Comparison of ENCODE assay signal across 8 cellular contexts in genomic region chr7:2863461-2864066, GRCh38. TPM values are rescaled to one million over a fixed set of nuclear protein-coding genes. Genes with fewer than 3 reads are reported as not detected.
DNase-seq lines count a peak whose midpoint lies in the region; ATAC-seq and TF ChIP-seq lines count a peak whose summit lies in the region.

No MANE protein-coding gene starts in this region.

- H3K4me2 ChIP-seq in hepatocyte (peak overlapping the region; percentile 63), smooth muscle cell (peak overlapping the region; percentile 77)

- H3K79me2 ChIP-seq in hepatocyte, result no peaks in the 10 kb centered on the region
- no peaks in the 10 kb centered on the region for H3K79me2 ChIP-seq in smooth muscle cell (ENCODE audit: low read depth)

- peak overlapping the region; percentile 56 to 97 (median 94) for H3K27ac Mint-ChIP-seq in CD4-positive, alpha-beta memory T cell

- peak overlapping the region; percentile 64 to 88 (median 78) for H3K4me3 Mint-ChIP-seq in CD4-positive, alpha-beta memory T cell

- peak overlapping the region; percentile 86 for H3K9ac ChIP-seq in smooth muscle cell (ENCODE audit: low read depth)

- H3K4me3 ChIP-seq in CD4-positive, alpha-beta memory T cell (ENCODE audit: low read length in 2 of 2), result peak overlapping the region in 1 of 2 donors; percentile 42
- H3K4me3 ChIP-seq in hepatocyte (no peak overlapping the region), smooth muscle cell (peak overlapping the region; percentile 22)

- POLR2A ChIA-PET in CD4-positive, alpha-beta memory T cell (lab: Charles Lee; ENCODE audit: partially characterized antibody), result no interaction called here
- POLR2A ChIA-PET in HEK293T (lab: Yijun Ruan, JAX), result no interaction called here

- TF ChIP-seq CTCF in hepatocyte (IDR thresholded peaks at IDR 0.05; ENCODE audit: poor library complexity) (no peak), smooth muscle cell (IDR thresholded peaks at IDR 0.05; ENCODE audit: borderline replicate concordance, insufficient read depth, poor library complexity, severe bottlenecking) (no peak)

- H3K36me3 Mint-ChIP-seq in CD4-positive, alpha-beta memory T cell, result peaks cover 0 to 4% of the 10 kb centered on the region in 2 donors

- H3K9me3 ChIP-seq in CD4-positive, alpha-beta memory T cell (ENCODE audit: control insufficient read depth in 1 of 2, low read length in 2 of 2), result no peaks in the 10 kb centered on the region
- H3K9me3 ChIP-seq in hepatocyte (ENCODE audit: low read depth), result no peaks in the 10 kb centered on the region
- H3K9me3 ChIP-seq in smooth muscle cell (replicated peaks; ENCODE audit: low read depth), result no peaks in the 10 kb centered on the region

- no peaks in the 10 kb centered on the region for H3K27me3 ChIP-seq in CD4-positive, alpha-beta memory T cell (ENCODE audit: insufficient read depth, low read length)
- no peaks in the 10 kb centered on the region for H3K27me3 ChIP-seq in hepatocyte
- no peaks in the 10 kb centered on the region for H3K27me3 ChIP-seq in smooth muscle cell (ENCODE audit: low read depth)

- WGBS in adipose tissue, 3 donors, result 6 to 66% (median 10%) methylated on average over 13 to 18 of the region's 18 CpGs
- WGBS in hepatocyte (ENCODE audit: low lambda C conversion rate, missing lambda C conversion rate), result 62% methylated on average over 16 of the region's 18 CpGs
- WGBS in smooth muscle cell (ENCODE audit: low lambda C conversion rate), result 20% methylated on average over 18 of the region's 18 CpGs

- no peaks in the 10 kb centered on the region for H3K27me3 Mint-ChIP-seq in CD4-positive, alpha-beta memory T cell

- CTCF ChIA-PET in CD4-positive, alpha-beta memory T cell (lab: Charles Lee; ENCODE audit: partially characterized antibody), result interaction anchor here (0.7 to 4.7 kb wide), 10 partner anchors 18 to 809 kb away, joined by 3 to 49 read pairs (median 4); no protein-coding TSS in a partner anchor
- CTCF ChIA-PET in HEK293T (lab: Yijun Ruan, JAX), result no interaction called here

- H3K4me1 ChIP-seq in CD4-positive, alpha-beta memory T cell (ENCODE audit: insufficient read depth, low read length), result peaks cover 28% of the 10 kb centered on the region
- H3K4me1 ChIP-seq in hepatocyte (ENCODE audit: insufficient read depth) (peaks cover 14% of the 10 kb centered on the region), smooth muscle cell (ENCODE audit: low read depth) (no peaks in the 10 kb centered on the region)

- H3F3A ChIP-seq in smooth muscle cell (ENCODE audit: low read depth), result peaks cover 12% of the 10 kb centered on the region

- peak; percentile 57 to 79 (median 64) for DNase-seq in CD4-positive, alpha-beta memory T cell
- DNase-seq in SW 1271 (lab: John Stamatoyannopoulos, UW), result peak; percentile 95 to 97
- DNase-seq in hepatocyte (ENCODE audit: low spot score), result peak; percentile 85
- peak; percentile 55 for DNase-seq in smooth muscle cell (lab: John Stamatoyannopoulos, UW; ENCODE audit: unreplicated experiment)
- no peak for DNase-seq in HEK293T (ENCODE audit: extremely low spot score)

- H3K9me2 ChIP-seq in hepatocyte (replicated peaks; ENCODE audit: insufficient read depth), result no peaks in the 10 kb centered on the region

- H3K36me3 ChIP-seq in CD4-positive, alpha-beta memory T cell (ENCODE audit: insufficient read depth, low read length), result no peaks in the 10 kb centered on the region
- H3K36me3 ChIP-seq in hepatocyte (replicated peaks; ENCODE audit: insufficient read depth, low read depth) (no peaks in the 10 kb centered on the region), smooth muscle cell (ENCODE audit: low read depth) (no peaks in the 10 kb centered on the region)

- H3K4me1 Mint-ChIP-seq in CD4-positive, alpha-beta memory T cell, result peaks cover 15 to 28% (median 24%) of the 10 kb centered on the region in 4 donors

- H4K20me1 ChIP-seq in hepatocyte (ENCODE audit: insufficient read depth, poor library complexity, severe bottlenecking) (no peaks in the 10 kb centered on the region), smooth muscle cell (ENCODE audit: low read depth) (no peaks in the 10 kb centered on the region)

- H3K9me3 Mint-ChIP-seq in CD4-positive, alpha-beta memory T cell, result peaks cover 0 to 3% (median 0%) of the 10 kb centered on the region in 8 donors

- ATAC-seq in GM19372 (IDR thresholded peaks at IDR 0.05; ENCODE audit: low read depth, unreplicated experiment) (peak; percentile 93), HG03460 (IDR thresholded peaks at IDR 0.05; ENCODE audit: unreplicated experiment) (peak; percentile 92)

- H2AFZ ChIP-seq in hepatocyte, result peak overlapping the region; percentile 7
- H2AFZ ChIP-seq in smooth muscle cell (ENCODE audit: low read depth), result peak overlapping the region; percentile 86

- H3K27ac ChIP-seq in CD4-positive, alpha-beta memory T cell (ENCODE audit: low read depth, low read length), result peak overlapping the region; percentile 54
- H3K27ac ChIP-seq in adipose tissue (ENCODE audit: low read depth, low read length) (peak overlapping the region; percentile 73), hepatocyte (peak overlapping the region; percentile 92), smooth muscle cell (ENCODE audit: low read depth) (peak overlapping the region; percentile 99)

- intact Hi-C loops in CD4-positive, alpha-beta memory T cell (cut with micrococcal nuclease), result loop anchor here (5.0 to 10.0 kb wide), 3 partner anchors 91 to 441 kb away; partner anchors contain the start of gene SDK1

TF ChIP-seq in HEK293T, 16 proteins besides CTCF, POLR2A, EP300 and RAD21:
- TF ChIP-seq SP1 (IDR thresholded peaks at IDR 0.05) (no peak), CTBP1 (IDR thresholded peaks at IDR 0.05; ENCODE audit: borderline replicate concordance) (no peak), BHLHE40 (IDR thresholded peaks at IDR 0.05; ENCODE audit: borderline replicate concordance) (no peak), LEF1 (IDR thresholded peaks at IDR 0.05; ENCODE audit: borderline replicate concordance) (no peak), ELF4 (IDR thresholded peaks at IDR 0.05) (no peak), FOXK2 (IDR thresholded peaks at IDR 0.05) (no peak), FOXM1 (IDR thresholded peaks at IDR 0.05; ENCODE audit: borderline replicate concordance) (no peak), HDGF (IDR thresholded peaks at IDR 0.05; ENCODE audit: borderline replicate concordance) (no peak), TARDBP (IDR thresholded peaks at IDR 0.05) (no peak), L3MBTL2 (conservative IDR thresholded peaks at IDR 0.05) (no peak)

RNA-seq across cellular contexts. Expression of gene GNA12, which starts 19.5 kb away (rescaled TPM):
- 10 to 100 TPM; 14.9 to 16.6 TPM for total RNA-seq in CD4-positive, alpha-beta memory T cell
- 10 to 100 TPM in 1 of 2 donors, 1 to 10 TPM in 1; 4.4 to 10.2 TPM for polyA plus RNA-seq in CD4-positive, alpha-beta memory T cell
- polyA plus RNA-seq in adipose tissue (10 to 100 TPM; 14.8 to 42.6 (median 39.9) TPM), hepatocyte (34.8 and 40.2 TPM in 2 replicates), smooth muscle cell (34.7 and 41.2 TPM in 2 replicates)
- total RNA-seq in hepatocyte (28.4 and 54.8 TPM in 2 replicates), smooth muscle cell (20.3 and 32.9 TPM in 2 replicates)
